In genomic region chr15:79091204-79091867, GRCh38 we compare ENCODE assay signal across 8 cellular contexts. TPM values are rescaled to one million over a fixed set of nuclear protein-coding genes. Genes with fewer than 3 reads are reported as not detected.
DNase-seq lines count a peak whose midpoint lies in the region; ATAC-seq and TF ChIP-seq lines count a peak whose summit lies in the region.

No MANE protein-coding gene starts in this region.

- no peak for TF ChIP-seq CTCF in uterus (IDR thresholded peaks at IDR 0.05)

- H3K9me3 ChIP-seq in uterus: no peaks in the 10 kb centered on the region

- peaks cover 0 to 16% of the 10 kb centered on the region in 2 donors for H3K27me3 ChIP-seq in uterus

- peaks cover 0 to 18% of the 10 kb centered on the region in 2 donors for H3K4me1 ChIP-seq in uterus

- intact Hi-C loops in uterus (cut with DNase I; ENCODE audit: low total_unique reads): no loop called here

- H3K36me3 ChIP-seq in uterus: no peaks in the 10 kb centered on the region

- no peak overlapping the region for H3K27ac ChIP-seq in uterus

- TF ChIP-seq POLR2A in uterus (IDR thresholded peaks at IDR 0.05): no peak

- no peak for ATAC-seq in GM18498 (IDR thresholded peaks at IDR 0.05; ENCODE audit: unreplicated experiment)
- ATAC-seq in HG02678 (IDR thresholded peaks at IDR 0.05; ENCODE audit: unreplicated experiment): no peak

- no peak overlapping the region for H3K4me3 ChIP-seq in uterus

- DNase-seq in Ammon's horn (ENCODE audit: low spot score): peak; percentile 62
- DNase-seq in HPDE6-E6E7 (ENCODE audit: extremely low spot score): peak; percentile 11
- DNase-seq in amniotic epithelial cell (ENCODE audit: low read depth): peak; percentile 6
- peak; percentile 35 for DNase-seq in midbrain (lab: John Stamatoyannopoulos, UW)
- DNase-seq in NK-92 (lab: John Stamatoyannopoulos, UW; ENCODE audit: unreplicated experiment): no peak
- DNase-seq in uterus: no peak

RNA-seq across cellular contexts. Expression of gene RASGRF1, which starts 0.8 kb away (rescaled TPM):
- total RNA-seq in uterus: 1 to 10 TPM in 2 of 4 donors, under 1 TPM in 1, not detected in 1; 0.21 to 3.4 (median 1.8) TPM

Comparison
In these comparisons a context has a peak if more than half of its experiments do, and no peak if none do; other contexts are left out.
1. DNase-seq: peak in Ammon's horn (single experiment), HPDE6-E6E7 (single experiment), amniotic epithelial cell (single experiment) and midbrain (single experiment); none in NK-92 (single experiment) and uterus (0 of 2).